Comparison of ENCODE assay signal across 1 cellular context in the genomic region with DNA sequence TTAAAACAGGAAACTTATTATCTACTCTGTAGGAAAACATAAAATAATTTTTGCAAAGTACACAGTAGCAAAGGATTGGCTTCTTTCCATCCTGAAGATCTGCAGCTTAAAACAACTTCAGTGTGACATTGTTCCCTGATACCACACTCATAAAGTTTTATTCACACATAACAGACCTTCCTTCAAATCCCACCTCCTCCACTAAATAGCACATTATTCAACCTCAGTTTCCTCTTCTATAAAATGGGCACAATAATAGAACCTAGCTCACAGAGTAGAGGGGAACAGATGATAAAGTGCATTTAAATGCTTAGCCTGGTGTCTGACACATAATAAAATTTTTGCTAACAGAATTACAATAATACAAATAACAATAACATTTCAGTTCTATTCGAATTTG.
TF ChIP-seq lines count a peak whose summit lies in the region.

No MANE protein-coding gene starts in this region.

TF ChIP-seq in A549, 52 proteins besides CTCF, POLR2A, EP300 and RAD21:
- TF ChIP-seq, protein P1, sequence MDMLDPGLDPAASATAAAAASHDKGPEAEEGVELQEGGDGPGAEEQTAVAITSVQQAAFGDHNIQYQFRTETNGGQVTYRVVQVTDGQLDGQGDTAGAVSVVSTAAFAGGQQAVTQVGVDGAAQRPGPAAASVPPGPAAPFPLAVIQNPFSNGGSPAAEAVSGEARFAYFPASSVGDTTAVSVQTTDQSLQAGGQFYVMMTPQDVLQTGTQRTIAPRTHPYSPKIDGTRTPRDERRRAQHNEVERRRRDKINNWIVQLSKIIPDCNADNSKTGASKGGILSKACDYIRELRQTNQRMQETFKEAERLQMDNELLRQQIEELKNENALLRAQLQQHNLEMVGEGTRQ (IDR thresholded peaks at IDR 0.05): no peak
- no peak for TF ChIP-seq RNF2 (IDR thresholded peaks at IDR 0.05; ENCODE audit: borderline replicate concordance, low read depth)
- TF ChIP-seq HDAC2 (IDR thresholded peaks at IDR 0.05): no peak
- no peak for TF ChIP-seq JUNB (IDR thresholded peaks at IDR 0.05)
TF ChIP-seq in A549: peak in this region for 0.
